ENCODE assay signal across 8 cellular contexts in the genomic region with DNA sequence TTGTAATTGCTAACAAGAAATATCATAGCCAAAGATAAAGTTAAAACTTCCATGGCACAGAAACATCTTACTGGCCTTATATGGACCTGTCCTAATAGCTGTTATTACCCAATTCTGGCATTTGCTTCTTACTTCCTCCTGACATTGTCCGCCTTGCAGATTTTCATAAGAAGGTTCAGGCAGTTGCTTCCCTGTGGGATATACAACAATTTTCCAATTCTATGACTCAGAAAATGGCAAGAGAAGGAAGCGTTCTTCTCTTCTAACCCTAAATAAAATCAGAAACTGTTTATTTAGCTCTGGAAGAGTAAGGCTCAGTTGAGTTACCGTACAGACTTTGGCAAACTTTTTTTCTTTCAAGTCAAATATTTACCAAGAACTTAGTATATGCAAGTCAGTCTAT. TPM values are rescaled to one million over a fixed set of nuclear protein-coding genes. Genes with fewer than 3 reads are reported as not detected.
DNase-seq lines count a peak whose midpoint lies in the region; ATAC-seq and TF ChIP-seq lines count a peak whose summit lies in the region.

No MANE protein-coding gene starts in this region.

- intact Hi-C loops in Caco-2 (cut with micrococcal nuclease; ENCODE audit: unreplicated experiment) (no loop called here), ovary (cut with DNase I) (no loop called here)

- H3K27ac Mint-ChIP-seq in Caco-2 (ENCODE audit: unreplicated experiment), result no peak overlapping the region

- H3K36me3 Mint-ChIP-seq in Caco-2 (ENCODE audit: insufficient read depth, unreplicated experiment), result peaks cover 19% of the 10 kb centered on the region

- no peak for ATAC-seq in GM18861 (IDR thresholded peaks at IDR 0.05; ENCODE audit: unreplicated experiment)

- WGBS in ovary, 3 donors, result 23 to 28% (median 25%) methylated on average over 3 of the region's 3 CpGs

- no peaks in the 10 kb centered on the region for H3K9me3 Mint-ChIP-seq in Caco-2 (ENCODE audit: unreplicated experiment)

- no peak for TF ChIP-seq POLR2A in ovary (IDR thresholded peaks at IDR 0.05)

- H3K27ac ChIP-seq in ovary, result no peak overlapping the region

- H3K4me1 Mint-ChIP-seq in Caco-2 (ENCODE audit: low read depth, unreplicated experiment), result peaks cover 19% of the 10 kb centered on the region

- no TSS peak for BruUV-seq in Caco-2 (replicated peaks; lab: Mats Ljungman, UMichigan)

- CTCF ChIA-PET in Caco-2 (lab: Charles Lee), result interaction anchor here (0.7 kb wide), 1 partner anchor 12 kb away, joined by 3 read pairs; no protein-coding TSS in a partner anchor

- DNase-seq in Caco-2, result no peak
- DNase-seq in NT2/D1 (ENCODE audit: low read depth, low spot score), result no peak
- no peak for DNase-seq in ovary
- no peak for DNase-seq in stimulated activated CD4-positive, alpha-beta T cell treated with anti-CD3 and anti-CD28 coated beads, Interleukin-12 subunit alpha, Interleukin-12 subunit beta, amount 100 ng/mL, for 4 hours
- no peak for DNase-seq in inferior parietal cortex (ENCODE audit: extremely low spot score)
- no peak for DNase-seq in NCI-H2107 treated with DMSO at 0.1 percent for 48 hours (lab: John Stamatoyannopoulos, UW; ENCODE audit: unreplicated experiment)

- POLR2A ChIA-PET in Caco-2 (lab: Charles Lee), result no interaction called here

- H3K9ac ChIP-seq in NT2/D1 (ENCODE audit: insufficient read length, low read depth) (no peak overlapping the region), endocrine pancreas (ENCODE audit: control insufficient read depth, insufficient read depth, low read length) (no peak overlapping the region)

- H3K4me3 ChIP-seq in Caco-2 (ENCODE audit: low read depth, low read length) (peak overlapping the region; percentile 67), NT2/D1 (ENCODE audit: insufficient read length, low read depth) (peak overlapping the region; percentile 80), endocrine pancreas (ENCODE audit: control insufficient read depth, insufficient read depth, low read length) (peak overlapping the region; percentile 93), ovary (peak overlapping the region; percentile 95)

- H3K27me3 ChIP-seq in Caco-2 (replicated peaks; ENCODE audit: control insufficient read depth, insufficient read depth, low read length) (no peaks in the 10 kb centered on the region), NT2/D1 (ENCODE audit: insufficient read depth, insufficient read length) (no peaks in the 10 kb centered on the region), endocrine pancreas (ENCODE audit: control insufficient read depth, insufficient read depth, low read length) (no peaks in the 10 kb centered on the region), ovary (no peaks in the 10 kb centered on the region)

- peak overlapping the region; percentile 89 for H3K4me3 Mint-ChIP-seq in Caco-2 (ENCODE audit: unreplicated experiment)

- no peaks in the 10 kb centered on the region for H3K9me3 ChIP-seq in Caco-2
- H3K9me3 ChIP-seq in NT2/D1 (ENCODE audit: insufficient read depth, low read length), result no peaks in the 10 kb centered on the region
- no peaks in the 10 kb centered on the region for H3K9me3 ChIP-seq in endocrine pancreas (ENCODE audit: control insufficient read depth, low read length)
- H3K9me3 ChIP-seq in ovary, result no peaks in the 10 kb centered on the region

- H3K4me1 ChIP-seq in Caco-2 (peaks cover 25% of the 10 kb centered on the region), NT2/D1 (ENCODE audit: insufficient read depth, insufficient read length) (no peaks in the 10 kb centered on the region), endocrine pancreas (ENCODE audit: control insufficient read depth, insufficient read depth, low read length) (peaks cover 24% of the 10 kb centered on the region), ovary (ENCODE audit: insufficient read depth) (peaks cover 6% of the 10 kb centered on the region)

- H3K27me3 Mint-ChIP-seq in Caco-2 (ENCODE audit: insufficient read depth, unreplicated experiment), result no peaks in the 10 kb centered on the region

- no peak for TF ChIP-seq CTCF in Caco-2 (IDR thresholded peaks at IDR 0.05; ENCODE audit: insufficient read depth in 1 of 2, low read depth in 1 of 2, low read length in 1 of 2, severe bottlenecking in 1 of 2, unreplicated experiment in 1 of 2)
- no peak for TF ChIP-seq CTCF in ovary (IDR thresholded peaks at IDR 0.05)

- TF ChIP-seq EP300 in ovary (IDR thresholded peaks at IDR 0.05), result no peak

- H3K36me3 ChIP-seq in Caco-2 (ENCODE audit: control insufficient read depth, insufficient read depth, low read length), result no peaks in the 10 kb centered on the region
- peaks cover 7% of the 10 kb centered on the region for H3K36me3 ChIP-seq in NT2/D1 (ENCODE audit: insufficient read depth, insufficient read length, low read length)
- no peaks in the 10 kb centered on the region for H3K36me3 ChIP-seq in endocrine pancreas (ENCODE audit: control insufficient read depth, insufficient read depth, low read length)
- no peaks in the 10 kb centered on the region for H3K36me3 ChIP-seq in ovary

RNA-seq across cellular contexts. Expression of a gene that starts 1.7 kb away (rescaled TPM):
- total RNA-seq in Caco-2 (2022), result 64.6 and 69.2 TPM in 2 replicates
- total RNA-seq in ovary, result 10 to 100 TPM; 50.3 to 77.1 (median 60.0) TPM
- polyA plus RNA-seq in ovary, result 10 to 100 TPM; 22.9 to 56.1 TPM

RNA-seq across cellular contexts. Expression of a gene that starts 38.5 kb away (rescaled TPM):
- 1,699 and 1,723 TPM in 2 replicates for total RNA-seq in Caco-2 (2022)
- total RNA-seq in ovary, result 1,000 to 10,000 TPM in 5 of 7 donors, 100 to 1,000 TPM in 2; 686 to 2,915 (median 2,215) TPM
- 1,000 to 10,000 TPM; 3,355 to 4,164 TPM for polyA plus RNA-seq in ovary

RNA-seq across cellular contexts. Expression of a gene that starts 40.7 kb away (rescaled TPM):
- total RNA-seq in Caco-2 (2022), result 8.6 and 10.4 TPM in 2 replicates
- total RNA-seq in ovary, result 10 to 100 TPM; 15.7 to 26.0 (median 19.6) TPM
- 10 to 100 TPM; 10.6 to 11.6 TPM for polyA plus RNA-seq in ovary

RNA-seq across cellular contexts. Expression of a gene that starts 44.7 kb away (rescaled TPM):
- 0.14 and 0.26 TPM in 2 replicates for total RNA-seq in Caco-2 (2022)
- total RNA-seq in ovary, result 1 to 10 TPM; 2.0 to 6.3 (median 5.2) TPM
- polyA plus RNA-seq in ovary, result 1 to 10 TPM; 3.3 to 9.4 TPM
